ENCODE assay signal across 5 cellular contexts in genomic region chr6:17762651-17763050, GRCh38.
"Had no signal": no experiment of that assay in that cellular context is flagged by ENCODE, and none has a peak within 500 bp of the region (broad histone marks: within the 10 kb centered on the region; RNA-seq: fewer than 3 reads in every experiment).

No MANE protein-coding gene starts in this region.

- ATAC-seq: GM23338, HepG2 had no signal

- H3K4me1 Mint-ChIP-seq: GM23338, H9, IgD-negative memory B cell had no signal

- DNase-seq: H9, HCEC 1CT had no signal

- H3K9me3 Mint-ChIP-seq: GM23338, H9, IgD-negative memory B cell had no signal

- H3K27ac Mint-ChIP-seq: GM23338, H9, IgD-negative memory B cell had no signal

- H3K27me3 Mint-ChIP-seq: IgD-negative memory B cell had no signal

- H3K4me3 Mint-ChIP-seq: GM23338, H9, IgD-negative memory B cell had no signal
